16 cellular contexts compared by ENCODE assay signal in genomic region chr12:26736563-26737486, GRCh38.
A peak's percentile ranks its signal among the peaks of the same experiment; 100 is the strongest.
DNase-seq lines count a peak whose midpoint lies in the region; ATAC-seq, FAIRE-seq and TF ChIP-seq lines count a peak whose summit lies in the region.
"Had no signal": no experiment of that assay in that cellular context is flagged by ENCODE, and none has a peak within 500 bp of the region (broad histone marks: within the 10 kb centered on the region; RNA-seq: fewer than 3 reads in every experiment).

No MANE protein-coding gene starts in this region.

- H3K4me3 Mint-ChIP-seq in naive thymus-derived CD4-positive, alpha-beta T cell, result no peak overlapping the region
- H3K4me3 Mint-ChIP-seq: activated T-cell treated with anti-CD3 and anti-CD28 coated beads, Interleukin-2, amount 50 U/mL, for 4 hours; nephron had no signal

- no peak for TF ChIP-seq CTCF in Panc1 (IDR thresholded peaks at IDR 0.05)
- no peak for TF ChIP-seq CTCF in HepG2 (CRISPR knock-in tag; IDR thresholded peaks at IDR 0.05)

- peaks cover 12 to 51% (median 44%) of the 10 kb centered on the region in 5 donors for H3K36me3 Mint-ChIP-seq in naive thymus-derived CD4-positive, alpha-beta T cell

- CTCF ChIA-PET in Panc1 (lab: Charles Lee), result interaction anchor here (0.5 kb wide), 1 partner anchor 127 kb away, joined by 4 read pairs; no protein-coding TSS in a partner anchor
- CTCF ChIA-PET in HepG2 (lab: Yijun Ruan, JAX; ENCODE audit: low intra/inter-chr PET ratio, low total read pairs), result no interaction called here
- CTCF ChIA-PET in naive thymus-derived CD4-positive, alpha-beta T cell (lab: Charles Lee), result no interaction called here

- FAIRE-seq in HepG2 (lab: Jason Lieb, UNC), result peak; percentile 88

- H3K27me3 ChIP-seq in Panc1 (ENCODE audit: control insufficient read depth, insufficient read depth, low read length) (no peaks in the 10 kb centered on the region), HepG2 (ENCODE audit: control insufficient read depth in 1 of 2, insufficient read depth in 2 of 2, low read length in 2 of 2) (no peaks in the 10 kb centered on the region)
- H3K27me3 ChIP-seq in naive thymus-derived CD4-positive, alpha-beta T cell (ENCODE audit: control insufficient read depth in 2 of 2, insufficient read depth in 2 of 2, low read length in 2 of 2), result no peaks in the 10 kb centered on the region

- WGBS in HepG2 (ENCODE audit: low lambda C conversion rate), result 3% methylated on average over 16 of the region's 16 CpGs

- peak overlapping the region; percentile 79 for H3K4me2 ChIP-seq in HepG2 (ENCODE audit: low read depth, low read length)

- H3K9me3 ChIP-seq in Panc1 (ENCODE audit: control insufficient read depth, insufficient read depth, low read depth, low read length) (peaks cover 13% of the 10 kb centered on the region), HepG2 (ENCODE audit: low read length) (peaks cover 8% of the 10 kb centered on the region)
- peaks cover 0 to 11% (median 4%) of the 10 kb centered on the region in 3 experiments for H3K9me3 ChIP-seq in naive thymus-derived CD4-positive, alpha-beta T cell (ENCODE audit: control insufficient read depth in 2 of 3, low read length in 3 of 3)

- no peak overlapping the region for H2AFZ ChIP-seq in HepG2 (ENCODE audit: low read length)

- peaks cover 90% of the 10 kb centered on the region for H3K79me2 ChIP-seq in HepG2 (ENCODE audit: insufficient read depth, low read length)

- BruUV-seq in Panc1 (replicated peaks; lab: Mats Ljungman, UMichigan) (no TSS peak), HepG2 (replicated peaks; lab: Mats Ljungman, UMichigan) (no TSS peak)

- peak; percentile 40; the same call in 1 of the 2 replicates for TF ChIP-seq RAD21 in HepG2 (CRISPR knock-in tag; IDR thresholded peaks at IDR 0.05)

- DNase-seq in EL (peak; percentile 47), Panc1 (ENCODE audit: low read depth, low spot score) (peak; percentile 8), dermis blood vessel endothelial cell (peak; percentile 34), HepG2 (ENCODE audit: low spot score) (peak; percentile 99), NCI-H1048 (lab: John Stamatoyannopoulos, UW) (no peak), DMS79 treated with DMSO at 0.1 percent for 48 hours (lab: John Stamatoyannopoulos, UW) (no peak), epidermal melanocyte (ENCODE audit: insufficient read length, low spot score) (no peak)
- no peak for DNase-seq in naive thymus-derived CD4-positive, alpha-beta T cell
- DNase-seq: activated CD4-positive, alpha-beta T cell treated with anti-CD3 and anti-CD28 coated beads, Interleukin-2, amount 50 U/mL, for 48 hours; activated T-cell treated with anti-CD3 and anti-CD28 coated beads, Interleukin-2, amount 50 U/mL, for 4 hours; cortex of kidney; NK-92 treated with Interleukin-12 subunit alpha and Interleukin-12 subunit beta, amount 100 ng/mL, for 24 hours; stimulated activated CD4-positive, alpha-beta T cell treated with anti-CD3 and anti-CD28 coated beads, Interleukin-4, amount 100 ng/mL, for 1 hour; trophoblast cell had no signal

- H3K4me1 Mint-ChIP-seq in naive thymus-derived CD4-positive, alpha-beta T cell, result peaks cover 27 to 57% (median 39%) of the 10 kb centered on the region in 7 donors

- in situ Hi-C loops in Panc1 (cut with HindIII; ENCODE audit: low pct_unique_long_range_greater_than_20kb, low sequenced_read_pairs), result no loop called here
- in situ Hi-C loops in HepG2 (cut with HindIII; ENCODE audit: extremely low pct_ligation_motif_present, low pct_unique_long_range_greater_than_20kb), result no loop called here

- peak overlapping the region; percentile 78 for H3K9ac ChIP-seq in HepG2 (ENCODE audit: insufficient read depth, low read depth, low read length)

- TF ChIP-seq POLR2A in HepG2 (IDR thresholded peaks at IDR 0.05; ENCODE audit: insufficient read depth in 1 of 2, low read depth in 2 of 2, low read length in 2 of 2), result peak; percentile 43 to 79; a peak in 2 of 4 replicates

- ATAC-seq in Panc1, result no peak
- ATAC-seq in HepG2, result peak; percentile 88
- no peak for ATAC-seq in naive thymus-derived CD4-positive, alpha-beta T cell
- ATAC-seq: activated T-cell treated with anti-CD3 and anti-CD28 coated beads, Interleukin-2, amount 50 U/mL, for 4 hours had no signal

- POLR2A ChIA-PET in Panc1 (lab: Charles Lee), result no interaction called here
- POLR2A ChIA-PET in HepG2 (lab: Yijun Ruan, JAX), result interaction anchor here (0.7 to 3.6 kb wide), 16 partner anchors 10 to 277 kb away, joined by 3 to 78 read pairs (median 5); partner anchors contain the start of genes ITPR2 and TM7SF3
- POLR2A ChIA-PET in naive thymus-derived CD4-positive, alpha-beta T cell (lab: Charles Lee), result no interaction called here

- no peaks in the 10 kb centered on the region for H4K20me1 ChIP-seq in HepG2 (ENCODE audit: insufficient read depth, low read length)

- peaks cover 0 to 40% (median 10%) of the 10 kb centered on the region in 11 donors for H3K9me3 Mint-ChIP-seq in naive thymus-derived CD4-positive, alpha-beta T cell

- H3K4me3 ChIP-seq in Panc1 (ENCODE audit: low read depth in 2 of 2, low read length in 2 of 2), result no peak overlapping the region
- H3K4me3 ChIP-seq in HepG2 (replicated peaks in 1 of 3; ENCODE audit: insufficient read depth in 1 of 3, low read depth in 2 of 3, low read length in 3 of 3), result peak overlapping the region; percentile 20 to 39 (median 25); a peak in 4 of 6 replicates
- no peak overlapping the region for H3K4me3 ChIP-seq in naive thymus-derived CD4-positive, alpha-beta T cell (ENCODE audit: low read length)
- H3K4me3 ChIP-seq: lung had no signal

- H3K4me1 ChIP-seq in Panc1 (ENCODE audit: control insufficient read depth, insufficient read depth, low read length), result no peaks in the 10 kb centered on the region
- H3K4me1 ChIP-seq in HepG2 (ENCODE audit: insufficient read depth, low read length), result peaks cover 93% of the 10 kb centered on the region
- H3K4me1 ChIP-seq in naive thymus-derived CD4-positive, alpha-beta T cell (ENCODE audit: control insufficient read depth in 2 of 2, insufficient read depth in 2 of 2, low read length in 2 of 2), result peaks cover 0 to 6% of the 10 kb centered on the region in 2 donors

- H3K36me3 ChIP-seq in Panc1 (ENCODE audit: control insufficient read depth, insufficient read depth, low read length) (no peaks in the 10 kb centered on the region), HepG2 (replicated peaks in 1 of 2; ENCODE audit: control insufficient read depth in 1 of 2, insufficient read depth in 2 of 2, low read length in 2 of 2) (peaks cover 2 to 12% of the 10 kb centered on the region in 2 experiments; a peak in 4 of 5 replicates)
- no peaks in the 10 kb centered on the region for H3K36me3 ChIP-seq in naive thymus-derived CD4-positive, alpha-beta T cell (ENCODE audit: control insufficient read depth in 2 of 3, insufficient read depth in 3 of 3, low read length in 3 of 3)

- no peaks in the 10 kb centered on the region for H3K27me3 Mint-ChIP-seq in naive thymus-derived CD4-positive, alpha-beta T cell

- H3K27ac Mint-ChIP-seq in naive thymus-derived CD4-positive, alpha-beta T cell, result no peak overlapping the region
- H3K27ac Mint-ChIP-seq: nephron had no signal

- no peak overlapping the region for H3K27ac ChIP-seq in Panc1 (ENCODE audit: low read length)
- peak overlapping the region; percentile 95 for H3K27ac ChIP-seq in HepG2 (ENCODE audit: extremely low read length, insufficient read depth, low read length)
- H3K27ac ChIP-seq in naive thymus-derived CD4-positive, alpha-beta T cell (ENCODE audit: low read depth, low read length), result no peak overlapping the region

- intact Hi-C loops in Panc1 (cut with micrococcal nuclease; ENCODE audit: unreplicated experiment), result no loop called here
- intact Hi-C loops in HepG2 (cut with micrococcal nuclease; ENCODE audit: unreplicated experiment), result loop anchor here (1.0 to 10.0 kb wide), 4 partner anchors 8 to 98 kb away; partner anchors contain the start of gene ITPR2
- intact Hi-C loops in naive thymus-derived CD4-positive, alpha-beta T cell (cut with micrococcal nuclease), result no loop called here

- TF ChIP-seq EP300 in HepG2 (IDR thresholded peaks at IDR 0.05; ENCODE audit: low read depth in 2 of 2, low read length in 2 of 2) (peak; percentile 94 to 100), HepG2 (CRISPR knock-in tag; IDR thresholded peaks at IDR 0.05; ENCODE audit: borderline replicate concordance) (peak; percentile 99)

TF ChIP-seq in HepG2, 621 proteins besides CTCF, POLR2A, EP300 and RAD21 (continues in another document):
- no peak for TF ChIP-seq MTF1 (CRISPR knock-in tag; IDR thresholded peaks at IDR 0.05)
- no peak for TF ChIP-seq NFE2L1 (CRISPR knock-in tag; IDR thresholded peaks at IDR 0.05; ENCODE audit: borderline replicate concordance)
- peak; percentile 72; the same call in 1 of the 2 replicates for TF ChIP-seq ZNF788 (CRISPR knock-in tag; IDR thresholded peaks at IDR 0.05; ENCODE audit: borderline replicate concordance)
- TF ChIP-seq GATA4 (IDR thresholded peaks at IDR 0.05; ENCODE audit: borderline replicate concordance, low read depth), result peak; percentile 98

Comparison
In these comparisons a context has a peak if more than half of its experiments do, and no peak if none do; other contexts are left out.
1. DNase-seq: peak in EL (single experiment), Panc1 (single experiment), dermis blood vessel endothelial cell (single experiment) and HepG2 (single experiment); none in NCI-H1048 (single experiment), DMS79 treated with DMSO at 0.1 percent for 48 hours (single experiment), naive thymus-derived CD4-positive, alpha-beta T cell (0 of 9) and epidermal melanocyte (single experiment).
2. H3K4me3 ChIP-seq: peak in HepG2 (3 of 3); none in Panc1 (0 of 2) and naive thymus-derived CD4-positive, alpha-beta T cell (single experiment).